Comparison of ENCODE assay signal across 10 cellular contexts in genomic region chr2:28613616-28614501, GRCh38.
DNase-seq lines count a peak whose midpoint lies in the region; ATAC-seq and TF ChIP-seq lines count a peak whose summit lies in the region.
"Had no signal": no experiment of that assay in that cellular context is flagged by ENCODE, and none has a peak within 500 bp of the region (broad histone marks: within the 10 kb centered on the region; RNA-seq: fewer than 3 reads in every experiment).

No MANE protein-coding gene starts in this region.

- no peaks in the 10 kb centered on the region for H3K79me2 ChIP-seq in osteoblast (ENCODE audit: insufficient read depth, low read length)

- no peaks in the 10 kb centered on the region for H3K27me3 Mint-ChIP-seq in activated T-helper 2 cell treated with anti-CD3 and anti-CD28 coated beads, Interferon-gamma antibody, Interleukin-2, Interleukin-4, amounts not matched to agents 10 μg/mL and 5 μg/mL and 100 μg/mL, durations not matched to agents 14 hours and 24 hours and 36 hours (ENCODE audit: low read depth)

- H3K27me3 ChIP-seq in vagina (no peaks in the 10 kb centered on the region), osteoblast (ENCODE audit: insufficient read depth, low read length) (no peaks in the 10 kb centered on the region)

- no peak for ATAC-seq in GM18868 (IDR thresholded peaks at IDR 0.05; ENCODE audit: unreplicated experiment)

- H3K27ac Mint-ChIP-seq in activated T-helper 2 cell treated with anti-CD3 and anti-CD28 coated beads, Interferon-gamma antibody, Interleukin-2, Interleukin-4, amounts not matched to agents 10 μg/mL and 5 μg/mL and 100 μg/mL, durations not matched to agents 14 hours and 24 hours and 36 hours: no peak overlapping the region

- no peak overlapping the region for H3K4me2 ChIP-seq in osteoblast (ENCODE audit: insufficient read depth, low read length)

- H3K4me1 ChIP-seq in vagina: peaks cover 27% of the 10 kb centered on the region
- H3K4me1 ChIP-seq in osteoblast (ENCODE audit: insufficient read depth, low read length): peaks cover 5% of the 10 kb centered on the region

- no peak overlapping the region for H2AFZ ChIP-seq in osteoblast (ENCODE audit: low read length)

- no peaks in the 10 kb centered on the region for H4K20me1 ChIP-seq in osteoblast (ENCODE audit: insufficient read depth, low read length)

- peaks cover 42% of the 10 kb centered on the region for H3K4me1 Mint-ChIP-seq in activated T-helper 2 cell treated with anti-CD3 and anti-CD28 coated beads, Interferon-gamma antibody, Interleukin-2, Interleukin-4, amounts not matched to agents 10 μg/mL and 5 μg/mL and 100 μg/mL, durations not matched to agents 14 hours and 24 hours and 36 hours (ENCODE audit: low read depth)

- no peak for TF ChIP-seq CTCF in vagina (IDR thresholded peaks at IDR 0.05)
- TF ChIP-seq CTCF in osteoblast (IDR thresholded peaks at IDR 0.05; ENCODE audit: extremely low read depth, low read depth, low read length): no peak

- H3K9me3 ChIP-seq in vagina: no peaks in the 10 kb centered on the region
- no peaks in the 10 kb centered on the region for H3K9me3 ChIP-seq in osteoblast (ENCODE audit: low read depth, low read length)

- H3K9me3 Mint-ChIP-seq in activated T-helper 2 cell treated with anti-CD3 and anti-CD28 coated beads, Interferon-gamma antibody, Interleukin-2, Interleukin-4, amounts not matched to agents 10 μg/mL and 5 μg/mL and 100 μg/mL, durations not matched to agents 14 hours and 24 hours and 36 hours: no peaks in the 10 kb centered on the region

- H3K36me3 ChIP-seq in vagina (no peaks in the 10 kb centered on the region), osteoblast (ENCODE audit: insufficient read depth, low read length) (no peaks in the 10 kb centered on the region)

- DNase-seq in activated T-cell treated with anti-CD3 and anti-CD28 coated beads for 48 hours (ENCODE audit: low read depth) (peak; percentile 30), activated T-cell treated with anti-CD3 and anti-CD28 coated beads for 4 hours (no peak), kidney glomerular epithelial cell (lab: John Stamatoyannopoulos, UW) (peak; percentile 94), vagina (ENCODE audit: extremely low spot score in 2 of 2) (no peak), iPS-NIHi11 (ENCODE audit: low spot score) (no peak), osteoblast (ENCODE audit: insufficient read length, low spot score, missing footprints) (no peak)
- peak; percentile 31 for DNase-seq in activated T-helper 2 cell treated with anti-CD3 and anti-CD28 coated beads, Interferon-gamma antibody, Interleukin-2, Interleukin-4, amounts not matched to agents 10 μg/mL and 5 μg/mL and 100 μg/mL, durations not matched to agents 14 hours and 24 hours and 36 hours (ENCODE audit: low spot score)
- DNase-seq: hypothalamus, NCI-H1092 treated with DMSO at 0.1 percent for 48 hours had no signal

- TF ChIP-seq POLR2A in vagina (IDR thresholded peaks at IDR 0.05): no peak

- no peak overlapping the region for H3K4me3 Mint-ChIP-seq in activated T-helper 2 cell treated with anti-CD3 and anti-CD28 coated beads, Interferon-gamma antibody, Interleukin-2, Interleukin-4, amounts not matched to agents 10 μg/mL and 5 μg/mL and 100 μg/mL, durations not matched to agents 14 hours and 24 hours and 36 hours (ENCODE audit: low read depth)

- H3K27ac ChIP-seq in vagina (peak overlapping the region; percentile 30), osteoblast (ENCODE audit: low read depth, low read length) (no peak overlapping the region)

- peaks cover 13% of the 10 kb centered on the region for H3K36me3 Mint-ChIP-seq in activated T-helper 2 cell treated with anti-CD3 and anti-CD28 coated beads, Interferon-gamma antibody, Interleukin-2, Interleukin-4, amounts not matched to agents 10 μg/mL and 5 μg/mL and 100 μg/mL, durations not matched to agents 14 hours and 24 hours and 36 hours (ENCODE audit: low read depth)

- no peak overlapping the region for H3K4me3 ChIP-seq in vagina
- H3K4me3 ChIP-seq in osteoblast (ENCODE audit: insufficient read depth, low read length): no peak overlapping the region

- intact Hi-C loops in activated T-helper 2 cell treated with anti-CD3 and anti-CD28 coated beads, Interferon-gamma antibody, Interleukin-2, Interleukin-4, amounts not matched to agents 10 μg/mL and 5 μg/mL and 100 μg/mL, durations not matched to agents 14 hours and 24 hours and 36 hours (cut with micrococcal nuclease): loop anchor here (1.0 to 2.0 kb wide), 3 partner anchors 11 to 196 kb away; partner anchors contain the start of gene SPDYA
- intact Hi-C loops in vagina (cut with DNase I): no loop called here

Comparison
In these comparisons a context has a peak if more than half of its experiments do, and no peak if none do; other contexts are left out.
1. DNase-seq: peak in activated T-cell treated with anti-CD3 and anti-CD28 coated beads for 48 hours (single experiment), activated T-helper 2 cell treated with anti-CD3 and anti-CD28 coated beads, Interferon-gamma antibody, Interleukin-2, Interleukin-4, amounts not matched to agents 10 μg/mL and 5 μg/mL and 100 μg/mL, durations not matched to agents 14 hours and 24 hours and 36 hours (single experiment) and kidney glomerular epithelial cell (single experiment); none in activated T-cell treated with anti-CD3 and anti-CD28 coated beads for 4 hours (single experiment), vagina (0 of 2), iPS-NIHi11 (single experiment) and osteoblast (single experiment).